In genomic region chr17:32954477-32954876, GRCh38 we compare ENCODE assay signal across 1 cellular context.
TF ChIP-seq lines count a peak whose summit lies in the region.

No MANE protein-coding gene starts in this region.

TF ChIP-seq in SK-N-SH, 30 proteins besides CTCF, POLR2A, EP300 and RAD21 (continued from another document):
- TF ChIP-seq IRF3 (IDR thresholded peaks at IDR 0.05; ENCODE audit: low read depth, low read length) (no peak), FOXM1 (IDR thresholded peaks at IDR 0.05; ENCODE audit: low read depth) (no peak), MEF2A (IDR thresholded peaks at IDR 0.05; ENCODE audit: borderline replicate concordance, low read depth) (no peak), TAF1 (IDR thresholded peaks at IDR 0.05; ENCODE audit: borderline replicate concordance, low read depth, low read length) (no peak), TEAD4 (IDR thresholded peaks at IDR 0.05; ENCODE audit: borderline replicate concordance, insufficient read depth) (no peak), RCOR1 (IDR thresholded peaks at IDR 0.05; ENCODE audit: low read length) (no peak), USF1 (IDR thresholded peaks at IDR 0.05; ENCODE audit: borderline replicate concordance, low read depth) (no peak), RFX5 (IDR thresholded peaks at IDR 0.05; ENCODE audit: low read length) (no peak), USF2 (IDR thresholded peaks at IDR 0.05; ENCODE audit: borderline replicate concordance, low read depth, low read length) (no peak), SMC3 (IDR thresholded peaks at IDR 0.05; ENCODE audit: low read depth, low read length) (no peak)
